9 cellular contexts compared by ENCODE assay signal in genomic region chr17:46978489-46979022, GRCh38. TPM values are rescaled to one million over a fixed set of nuclear protein-coding genes. Genes with fewer than 3 reads are reported as not detected.
DNase-seq lines count a peak whose midpoint lies in the region; ATAC-seq, FAIRE-seq and TF ChIP-seq lines count a peak whose summit lies in the region.
"Had no signal": no experiment of that assay in that cellular context is flagged by ENCODE, and none has a peak within 500 bp of the region (broad histone marks: within the 10 kb centered on the region; RNA-seq: fewer than 3 reads in every experiment).

No MANE protein-coding gene starts in this region.

- H3K4me2 ChIP-seq in hepatocyte = peak overlapping the region; percentile 99

- H3K79me2 ChIP-seq in hepatocyte = no peaks in the 10 kb centered on the region

- peaks cover 6% of the 10 kb centered on the region for H3K4me1 Mint-ChIP-seq in activated T-helper 1 cell treated with anti-CD3 and anti-CD28 coated beads, Interleukin-12 subunit alpha, Interleukin-12 subunit beta, Interleukin-2, Interleukin-4 antibody, amounts not matched to agents 30 ng/mL and 10 ng/mL and 1 ng/mL, durations not matched to agents 14 hours and 24 hours and 36 hours (ENCODE audit: low read depth)

- H3K27ac Mint-ChIP-seq in activated T-helper 1 cell treated with anti-CD3 and anti-CD28 coated beads, Interleukin-12 subunit alpha, Interleukin-12 subunit beta, Interleukin-2, Interleukin-4 antibody, amounts not matched to agents 30 ng/mL and 10 ng/mL and 1 ng/mL, durations not matched to agents 14 hours and 24 hours and 36 hours = no peak overlapping the region

- no peaks in the 10 kb centered on the region for H3K9me2 ChIP-seq in hepatocyte (replicated peaks; ENCODE audit: insufficient read depth)

- DNase-seq in activated CD4-positive, CD25-positive, alpha-beta regulatory T cell (lab: John Stamatoyannopoulos, UW) = no peak
- DNase-seq in activated T-helper 1 cell treated with anti-CD3 and anti-CD28 coated beads, Interleukin-12 subunit alpha, Interleukin-12 subunit beta, Interleukin-2, Interleukin-4 antibody, amounts not matched to agents 30 ng/mL and 10 ng/mL and 1 ng/mL, durations not matched to agents 14 hours and 24 hours and 36 hours (ENCODE audit: low spot score) = no peak
- DNase-seq in hepatocyte (ENCODE audit: low spot score) (no peak), small intestine (no peak), HuH-7.5 (ENCODE audit: low spot score) (no peak)

- peaks cover 5% of the 10 kb centered on the region for H3K36me3 Mint-ChIP-seq in activated T-helper 1 cell treated with anti-CD3 and anti-CD28 coated beads, Interleukin-12 subunit alpha, Interleukin-12 subunit beta, Interleukin-2, Interleukin-4 antibody, amounts not matched to agents 30 ng/mL and 10 ng/mL and 1 ng/mL, durations not matched to agents 14 hours and 24 hours and 36 hours (ENCODE audit: low read depth)

- ATAC-seq in activated CD4-positive, CD25-positive, alpha-beta regulatory T cell treated with anti-CD3 and anti-CD28 coated beads, Interleukin-2, amount 50 U/mL, for 24 hours = peak; percentile 18 to 32
- ATAC-seq in HG03565 (IDR thresholded peaks at IDR 0.05; ENCODE audit: unreplicated experiment) (no peak), GM19328 (IDR thresholded peaks at IDR 0.05; ENCODE audit: unreplicated experiment) (no peak)

- no peaks in the 10 kb centered on the region for H4K20me1 ChIP-seq in hepatocyte (ENCODE audit: insufficient read depth, poor library complexity, severe bottlenecking)

- no peak for TF ChIP-seq CTCF in hepatocyte (IDR thresholded peaks at IDR 0.05; ENCODE audit: poor library complexity)

- peak overlapping the region; percentile 49 for H3K4me3 ChIP-seq in hepatocyte
- H3K4me3 ChIP-seq in small intestine (ENCODE audit: low read depth in 1 of 2, low read length in 2 of 2) = peak overlapping the region; percentile 8 to 52

- H3K9me3 ChIP-seq in hepatocyte (ENCODE audit: low read depth) (no peaks in the 10 kb centered on the region), small intestine (ENCODE audit: control insufficient read depth, low read depth) (no peaks in the 10 kb centered on the region)

- no peak overlapping the region for H3K27ac ChIP-seq in hepatocyte
- H3K27ac ChIP-seq in small intestine (ENCODE audit: low read depth in 1 of 2, low read length in 1 of 2) = no peak overlapping the region

- FAIRE-seq in small intestine (lab: Jason Lieb, UNC) = no peak
- FAIRE-seq: G401.6 had no signal

- H3K36me3 ChIP-seq in hepatocyte (replicated peaks; ENCODE audit: insufficient read depth, low read depth) (no peaks in the 10 kb centered on the region), small intestine (ENCODE audit: control insufficient read depth in 2 of 2, insufficient read depth in 2 of 2, low read length in 2 of 2) (no peaks in the 10 kb centered on the region)

- intact Hi-C loops in activated T-helper 1 cell treated with anti-CD3 and anti-CD28 coated beads, Interleukin-12 subunit alpha, Interleukin-12 subunit beta, Interleukin-2, Interleukin-4 antibody, amounts not matched to agents 30 ng/mL and 10 ng/mL and 1 ng/mL, durations not matched to agents 14 hours and 24 hours and 36 hours (cut with micrococcal nuclease) = loop anchor here (2.0 kb wide), 1 partner anchor 56 kb away; the partner anchor contains the start of gene GOSR2

- WGBS in hepatocyte (ENCODE audit: low lambda C conversion rate, missing lambda C conversion rate) = under 1% methylated on average over 63 of the region's 67 CpGs
- WGBS in small intestine, 3 donors = 0 to 1% (median 1%) methylated on average over 36 to 67 of the region's 67 CpGs

- H3K27me3 ChIP-seq in hepatocyte = peaks cover 78% of the 10 kb centered on the region
- peaks cover 4 to 15% of the 10 kb centered on the region in 2 donors for H3K27me3 ChIP-seq in small intestine (ENCODE audit: control insufficient read depth in 2 of 2, insufficient read depth in 2 of 2, low read length in 2 of 2)

- peak overlapping the region; percentile 52 for H2AFZ ChIP-seq in hepatocyte

- H3K4me1 ChIP-seq in hepatocyte (ENCODE audit: insufficient read depth) (peaks cover 9% of the 10 kb centered on the region), small intestine (ENCODE audit: control insufficient read depth in 2 of 2, insufficient read depth in 1 of 2, low read depth in 1 of 2, low read length in 1 of 2) (no peaks in the 10 kb centered on the region)

- H3K27me3 Mint-ChIP-seq in activated T-helper 1 cell treated with anti-CD3 and anti-CD28 coated beads, Interleukin-12 subunit alpha, Interleukin-12 subunit beta, Interleukin-2, Interleukin-4 antibody, amounts not matched to agents 30 ng/mL and 10 ng/mL and 1 ng/mL, durations not matched to agents 14 hours and 24 hours and 36 hours (ENCODE audit: insufficient read depth) = peaks cover 48% of the 10 kb centered on the region

- H3K4me3 Mint-ChIP-seq in activated T-helper 1 cell treated with anti-CD3 and anti-CD28 coated beads, Interleukin-12 subunit alpha, Interleukin-12 subunit beta, Interleukin-2, Interleukin-4 antibody, amounts not matched to agents 30 ng/mL and 10 ng/mL and 1 ng/mL, durations not matched to agents 14 hours and 24 hours and 36 hours = peak overlapping the region; percentile 26

- H3K9me3 Mint-ChIP-seq in activated T-helper 1 cell treated with anti-CD3 and anti-CD28 coated beads, Interleukin-12 subunit alpha, Interleukin-12 subunit beta, Interleukin-2, Interleukin-4 antibody, amounts not matched to agents 30 ng/mL and 10 ng/mL and 1 ng/mL, durations not matched to agents 14 hours and 24 hours and 36 hours = no peaks in the 10 kb centered on the region

RNA-seq across cellular contexts. Expression of gene RPRML, which starts 0.5 kb away (rescaled TPM):
- not detected in 2 replicates for total RNA-seq in activated T-helper 1 cell treated with anti-CD3 and anti-CD28 coated beads, Interleukin-12 subunit alpha, Interleukin-12 subunit beta, Interleukin-2, Interleukin-4 antibody, amounts not matched to agents 30 ng/mL and 10 ng/mL and 1 ng/mL, durations not matched to agents 14 hours and 24 hours and 36 hours
- total RNA-seq in hepatocyte = not detected in 2 replicates
- not detected in 2 replicates for polyA plus RNA-seq in hepatocyte
- under 1 TPM in 1 of 3 donors, not detected in 2; 0.51 TPM for polyA plus RNA-seq in small intestine

RNA-seq across cellular contexts. Expression of gene GOSR2, which starts 55.6 kb away (rescaled TPM):
- 59.4 and 62.7 TPM in 2 replicates for total RNA-seq in activated T-helper 1 cell treated with anti-CD3 and anti-CD28 coated beads, Interleukin-12 subunit alpha, Interleukin-12 subunit beta, Interleukin-2, Interleukin-4 antibody, amounts not matched to agents 30 ng/mL and 10 ng/mL and 1 ng/mL, durations not matched to agents 14 hours and 24 hours and 36 hours
- total RNA-seq in hepatocyte = 42.3 and 47.7 TPM in 2 replicates
- polyA plus RNA-seq in hepatocyte (58.0 and 62.8 TPM in 2 replicates), small intestine (10 to 100 TPM; 41.0 to 54.1 (median 46.5) TPM)

Comparison
In these comparisons a context has a peak if more than half of its experiments do, and no peak if none do; other contexts are left out.
1. ATAC-seq: peak in activated CD4-positive, CD25-positive, alpha-beta regulatory T cell treated with anti-CD3 and anti-CD28 coated beads, Interleukin-2, amount 50 U/mL, for 24 hours (2 of 2); none in HG03565 (single experiment) and GM19328 (single experiment).